ENCODE assay signal across 29 cellular contexts in genomic region chr19:20250627-20251026, GRCh38.
"Had no signal": no experiment of that assay in that cellular context is flagged by ENCODE, and none has a peak within 500 bp of the region (broad histone marks: within the 10 kb centered on the region; RNA-seq: fewer than 3 reads in every experiment).

No MANE protein-coding gene starts in this region.

- H3K9me3 Mint-ChIP-seq: naive thymus-derived CD8-positive, alpha-beta T cell; natural killer cell treated with Interleukin-12 subunit alpha and Interleukin-12 subunit beta and Interleukin-15 and Interleukin-18, amount 100 ng/mL, for 72 hours; neural crest cell; stimulated activated effector memory CD8-positive, alpha-beta T cell treated with anti-CD3 and anti-CD28 coated beads, Interleukin-12 subunit alpha, Interleukin-12 subunit beta, amount 100 ng/mL, for 72 hours; stimulated activated naive B cell treated with anti-CD40 and anti-IgM and Interleukin-4, amounts not matched to agents 10 μg/mL and 1 μg/mL and 100 μg/mL, for 72 hours; stimulated activated naive CD8-positive, alpha-beta T cell treated with anti-CD3 and anti-CD28 coated beads, Interleukin-15, Interleukin-2, amounts not matched to agents 100 ng/mL and 50 ng/mL, for 24 hours; type B pancreatic cell had no signal

- DNase-seq: naive B cell; naive thymus-derived CD8-positive, alpha-beta T cell; nephron progenitor cell; nucleus accumbens; pancreas; posterior cingulate gyrus; psoas muscle; right cardiac atrium; right lobe of liver; sigmoid colon; small intestine; stimulated activated CD4-positive, alpha-beta T cell treated with anti-CD3 and anti-CD28 coated beads, Interleukin-15, amount 100 ng/mL, for 24 hours; stimulated activated CD4-positive, alpha-beta T cell treated with anti-CD3 and anti-CD28 coated beads, Interleukin-2, amount 100 ng/mL, for 24 hours; stimulated activated CD4-positive, alpha-beta T cell treated with anti-CD3 and anti-CD28 coated beads, Interleukin-2, amount 100 ng/mL, for 48 hours; stimulated activated CD4-positive, alpha-beta T cell treated with anti-CD3 and anti-CD28 coated beads, Interleukin-4, amount 100 ng/mL, for 24 hours; stimulated activated naive B cell treated with anti-CD40 and anti-IgM and Interleukin-4, amounts not matched to agents 10 μg/mL and 1 μg/mL and 100 μg/mL, for 72 hours; stimulated activated naive CD4-positive, alpha-beta T cell treated with Interleukin-2 at 50 U/mL for 16 hours; stomach; tibial artery; transverse colon; upper lobe of right lung; uterus had no signal

- H3K27ac Mint-ChIP-seq: natural killer cell treated with Interleukin-12 subunit alpha and Interleukin-12 subunit beta and Interleukin-15 and Interleukin-18, amount 100 ng/mL, for 72 hours; nephron progenitor cell; stimulated activated effector memory CD8-positive, alpha-beta T cell treated with anti-CD3 and anti-CD28 coated beads, Interleukin-12 subunit alpha, Interleukin-12 subunit beta, amount 100 ng/mL, for 72 hours; stimulated activated naive B cell treated with anti-CD40 and anti-IgM and Interleukin-4, amounts not matched to agents 10 μg/mL and 1 μg/mL and 100 μg/mL, for 72 hours; stimulated activated naive CD8-positive, alpha-beta T cell treated with anti-CD3 and anti-CD28 coated beads, Interleukin-15, Interleukin-2, amounts not matched to agents 100 ng/mL and 50 ng/mL, for 24 hours; type B pancreatic cell had no signal

- H3K36me3 Mint-ChIP-seq: naive B cell; naive thymus-derived CD8-positive, alpha-beta T cell; natural killer cell treated with Interleukin-12 subunit alpha and Interleukin-12 subunit beta and Interleukin-15 and Interleukin-18, amount 100 ng/mL, for 72 hours; stimulated activated effector memory CD8-positive, alpha-beta T cell treated with anti-CD3 and anti-CD28 coated beads, Interleukin-12 subunit alpha, Interleukin-12 subunit beta, amount 100 ng/mL, for 72 hours; stimulated activated naive B cell treated with anti-CD40 and anti-IgM and Interleukin-4, amounts not matched to agents 10 μg/mL and 1 μg/mL and 100 μg/mL, for 72 hours; type B pancreatic cell had no signal

- H3K4me3 Mint-ChIP-seq: naive B cell; naive thymus-derived CD8-positive, alpha-beta T cell; natural killer cell treated with Interleukin-12 subunit alpha and Interleukin-12 subunit beta and Interleukin-15 and Interleukin-18, amount 100 ng/mL, for 72 hours; nephron progenitor cell; neural crest cell; stimulated activated effector memory CD8-positive, alpha-beta T cell treated with anti-CD3 and anti-CD28 coated beads, Interleukin-12 subunit alpha, Interleukin-12 subunit beta, amount 100 ng/mL, for 72 hours; stimulated activated naive B cell treated with anti-CD40 and anti-IgM and Interleukin-4, amounts not matched to agents 10 μg/mL and 1 μg/mL and 100 μg/mL, for 72 hours; stimulated activated naive CD8-positive, alpha-beta T cell treated with anti-CD3 and anti-CD28 coated beads, Interleukin-15, Interleukin-2, amounts not matched to agents 100 ng/mL and 50 ng/mL, for 24 hours; type B pancreatic cell had no signal

- H3K4me3 ChIP-seq: pancreas, psoas muscle, right lobe of liver, sigmoid colon, stomach, thoracic aorta, tibial artery, transverse colon, upper lobe of right lung, uterus had no signal

- H3K4me1 Mint-ChIP-seq: naive thymus-derived CD8-positive, alpha-beta T cell; nephron progenitor cell; neural crest cell; stimulated activated effector memory CD8-positive, alpha-beta T cell treated with anti-CD3 and anti-CD28 coated beads, Interleukin-12 subunit alpha, Interleukin-12 subunit beta, amount 100 ng/mL, for 72 hours had no signal

- H3K27me3 Mint-ChIP-seq: naive B cell; naive thymus-derived CD8-positive, alpha-beta T cell; natural killer cell treated with Interleukin-12 subunit alpha and Interleukin-12 subunit beta and Interleukin-15 and Interleukin-18, amount 100 ng/mL, for 72 hours; stimulated activated naive B cell treated with anti-CD40 and anti-IgM and Interleukin-4, amounts not matched to agents 10 μg/mL and 1 μg/mL and 100 μg/mL, for 72 hours; stimulated activated naive CD8-positive, alpha-beta T cell treated with anti-CD3 and anti-CD28 coated beads, Interleukin-15, Interleukin-2, amounts not matched to agents 100 ng/mL and 50 ng/mL, for 24 hours; type B pancreatic cell had no signal

- H3K36me3 ChIP-seq: neutrophil, pancreas, right lobe of liver, sigmoid colon, stomach, thoracic aorta, tibial artery, transverse colon, upper lobe of right lung, uterus had no signal

- H3K4me1 ChIP-seq: psoas muscle, right lobe of liver, sigmoid colon, tibial artery, transverse colon, uterus had no signal

- H3K9me3 ChIP-seq: neutrophil, pancreas, psoas muscle, right lobe of liver, sigmoid colon, stomach, thoracic aorta, tibial artery, transverse colon, upper lobe of right lung, uterus had no signal

- H3K27ac ChIP-seq: neutrophil, pancreas, psoas muscle, right lobe of liver, sigmoid colon, stomach, thoracic aorta, tibial artery, transverse colon, upper lobe of right lung, uterus had no signal

- H3K27me3 ChIP-seq: neutrophil, pancreas, right lobe of liver, sigmoid colon, stomach, tibial artery, transverse colon, uterus had no signal
